Comparison of ENCODE assay signal across 12 cellular contexts in the genomic region with DNA sequence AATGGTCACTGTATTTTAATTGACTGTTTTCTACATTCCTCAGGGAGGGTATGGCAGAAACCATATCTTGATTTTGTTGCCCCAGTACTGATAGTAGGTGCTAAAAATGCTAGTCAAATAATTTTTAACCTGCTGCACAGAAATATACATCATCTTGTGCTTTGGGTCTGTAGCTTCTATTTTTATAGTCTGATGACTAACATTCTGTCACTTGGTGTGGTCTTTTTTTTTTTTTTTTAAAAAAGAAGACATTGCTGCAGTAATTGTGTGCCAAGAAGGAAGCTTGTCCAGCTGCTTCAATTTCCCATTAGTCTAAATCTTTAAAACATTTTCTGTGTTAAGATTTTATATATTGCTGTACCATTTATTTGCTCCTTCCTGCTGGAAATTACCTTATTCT.
DNase-seq lines count a peak whose midpoint lies in the region; ATAC-seq and TF ChIP-seq lines count a peak whose summit lies in the region.
"Had no signal": no experiment of that assay in that cellular context is flagged by ENCODE, and none has a peak within 500 bp of the region (broad histone marks: within the 10 kb centered on the region; RNA-seq: fewer than 3 reads in every experiment).

No MANE protein-coding gene starts in this region.

- H3K36me3 Mint-ChIP-seq in CD4-positive, alpha-beta T cell (ENCODE audit: low read depth) = no peaks in the 10 kb centered on the region
- H3K36me3 Mint-ChIP-seq in activated CD4-positive, alpha-beta memory T cell treated with anti-CD3 and anti-CD28 coated beads, Interleukin-2, amount 10 ng/mL, durations not matched to agents 7 days and 5 days (ENCODE audit: low read depth) = peaks cover 17% of the 10 kb centered on the region
- no peaks in the 10 kb centered on the region for H3K36me3 Mint-ChIP-seq in neural progenitor cell

- H3K27ac Mint-ChIP-seq in CD4-positive, alpha-beta T cell = peak overlapping the region; percentile 96
- peak overlapping the region; percentile 99 for H3K27ac Mint-ChIP-seq in activated CD4-positive, alpha-beta memory T cell treated with anti-CD3 and anti-CD28 coated beads, Interleukin-2, amount 10 ng/mL, durations not matched to agents 7 days and 5 days
- no peak overlapping the region for H3K27ac Mint-ChIP-seq in neural progenitor cell

- POLR2A ChIA-PET in CD4-positive, alpha-beta T cell (lab: Charles Lee) = interaction anchor here (0.6 to 1.9 kb wide), 6 partner anchors 11 to 497 kb away, joined by 3 to 9 read pairs (median 4); no protein-coding TSS in a partner anchor
- POLR2A ChIA-PET in activated CD4-positive, alpha-beta memory T cell treated with anti-CD3 and anti-CD28 coated beads, Interleukin-2, amount 10 ng/mL, durations not matched to agents 7 days and 5 days (lab: Charles Lee) = interaction anchor here (1.3 kb wide), 1 partner anchor 538 kb away, joined by 3 read pairs; the partner anchor contains the start of gene UMAD1

- H2AFZ ChIP-seq in neural progenitor cell (replicated peaks) (no peak overlapping the region), smooth muscle cell (ENCODE audit: low read depth) (no peak overlapping the region)

- TF ChIP-seq CTCF in CD4-positive, alpha-beta T cell (IDR thresholded peaks at IDR 0.05) = no peak
- TF ChIP-seq CTCF in neural progenitor cell (IDR thresholded peaks at IDR 0.05) (no peak), brain microvascular endothelial cell (IDR thresholded peaks at IDR 0.05; ENCODE audit: low read depth, low read length, missing control alignments) (no peak), smooth muscle cell (IDR thresholded peaks at IDR 0.05; ENCODE audit: borderline replicate concordance, insufficient read depth, poor library complexity, severe bottlenecking) (no peak)

- H3K4me2 ChIP-seq in neural progenitor cell (no peak overlapping the region), smooth muscle cell (no peak overlapping the region)

- DNase-seq in CD4-positive, alpha-beta T cell = no peak
- DNase-seq in activated CD4-positive, alpha-beta memory T cell treated with anti-CD3 and anti-CD28 coated beads, Interleukin-2, amount 10 ng/mL, durations not matched to agents 7 days and 5 days = no peak
- peak; percentile 39 for DNase-seq in middle frontal gyrus (ENCODE audit: extremely low spot score, low spot score)
- no peak for DNase-seq in neural progenitor cell (ENCODE audit: low spot score)
- DNase-seq in brain microvascular endothelial cell = no peak
- no peak for DNase-seq in smooth muscle cell (lab: John Stamatoyannopoulos, UW; ENCODE audit: unreplicated experiment)
- DNase-seq: activated CD4-positive, alpha-beta T cell treated with anti-CD3 and anti-CD28 coated beads for 4 hours; effector CD4-positive, alpha-beta T cell; NCI-H187 treated with DMSO at 0.1 percent for 48 hours had no signal

- intact Hi-C loops in CD4-positive, alpha-beta T cell (cut with DNase I, micrococcal nuclease) = no loop called here

- H3K9me3 ChIP-seq in CD4-positive, alpha-beta T cell (ENCODE audit: control insufficient read depth, low read length) = no peaks in the 10 kb centered on the region
- H3K9me3 ChIP-seq in neural progenitor cell (ENCODE audit: low read depth) (no peaks in the 10 kb centered on the region), smooth muscle cell (replicated peaks; ENCODE audit: low read depth) (no peaks in the 10 kb centered on the region)
- H3K9me3 ChIP-seq: gastroesophageal sphincter, right atrium auricular region had no signal

- H3F3A ChIP-seq in neural progenitor cell (ENCODE audit: low read depth) (no peaks in the 10 kb centered on the region), smooth muscle cell (ENCODE audit: low read depth) (no peaks in the 10 kb centered on the region)

- ATAC-seq in CD4-positive, alpha-beta T cell (ENCODE audit: poor library complexity) = no peak
- ATAC-seq in GM18511 (IDR thresholded peaks at IDR 0.05; ENCODE audit: unreplicated experiment) = peak; percentile 15
- ATAC-seq: gastroesophageal sphincter had no signal

- H3K27me3 ChIP-seq in CD4-positive, alpha-beta T cell (ENCODE audit: control insufficient read depth, insufficient read depth, low read length) = no peaks in the 10 kb centered on the region
- H3K27me3 ChIP-seq in neural progenitor cell (no peaks in the 10 kb centered on the region), brain microvascular endothelial cell (replicated peaks) (no peaks in the 10 kb centered on the region), smooth muscle cell (ENCODE audit: low read depth) (no peaks in the 10 kb centered on the region)
- H3K27me3 ChIP-seq: gastroesophageal sphincter, right atrium auricular region had no signal

- H3K79me2 ChIP-seq in neural progenitor cell (ENCODE audit: low read depth) (no peaks in the 10 kb centered on the region), smooth muscle cell (ENCODE audit: low read depth) (no peaks in the 10 kb centered on the region)

- no peak overlapping the region for H3K4me3 ChIP-seq in neural progenitor cell
- H3K4me3 ChIP-seq in brain microvascular endothelial cell (ENCODE audit: low read depth, low read length) = no peak overlapping the region
- no peak overlapping the region for H3K4me3 ChIP-seq in smooth muscle cell
- H3K4me3 ChIP-seq: gastroesophageal sphincter, right atrium auricular region had no signal

- H4K20me1 ChIP-seq in neural progenitor cell (ENCODE audit: low read depth) (no peaks in the 10 kb centered on the region), smooth muscle cell (ENCODE audit: low read depth) (no peaks in the 10 kb centered on the region)

- H3K36me3 ChIP-seq in neural progenitor cell (no peaks in the 10 kb centered on the region), brain microvascular endothelial cell (replicated peaks) (no peaks in the 10 kb centered on the region), smooth muscle cell (ENCODE audit: low read depth) (no peaks in the 10 kb centered on the region)
- H3K36me3 ChIP-seq: gastroesophageal sphincter, right atrium auricular region had no signal

- peak overlapping the region; percentile 71 for H3K4me3 Mint-ChIP-seq in CD4-positive, alpha-beta T cell
- H3K4me3 Mint-ChIP-seq in activated CD4-positive, alpha-beta memory T cell treated with anti-CD3 and anti-CD28 coated beads, Interleukin-2, amount 10 ng/mL, durations not matched to agents 7 days and 5 days = no peak overlapping the region
- H3K4me3 Mint-ChIP-seq in neural progenitor cell = no peak overlapping the region

- peaks cover 22% of the 10 kb centered on the region for H3K4me1 ChIP-seq in neural progenitor cell
- H3K4me1 ChIP-seq in smooth muscle cell (ENCODE audit: low read depth) = peaks cover 6% of the 10 kb centered on the region
- H3K4me1 ChIP-seq: gastroesophageal sphincter had no signal

- H3K9ac ChIP-seq in neural progenitor cell (no peak overlapping the region), smooth muscle cell (ENCODE audit: low read depth) (no peak overlapping the region)

- in situ Hi-C loops in brain microvascular endothelial cell (cut with HindIII; ENCODE audit: low pct_ligation_motif_present, low sequenced_read_pairs) = no loop called here

- H3K27me3 Mint-ChIP-seq in CD4-positive, alpha-beta T cell = no peaks in the 10 kb centered on the region
- no peaks in the 10 kb centered on the region for H3K27me3 Mint-ChIP-seq in activated CD4-positive, alpha-beta memory T cell treated with anti-CD3 and anti-CD28 coated beads, Interleukin-2, amount 10 ng/mL, durations not matched to agents 7 days and 5 days
- H3K27me3 Mint-ChIP-seq in neural progenitor cell (ENCODE audit: insufficient read depth, low read depth) = no peaks in the 10 kb centered on the region

- peaks cover 66% of the 10 kb centered on the region for H3K4me1 Mint-ChIP-seq in CD4-positive, alpha-beta T cell (ENCODE audit: low read depth)
- H3K4me1 Mint-ChIP-seq in activated CD4-positive, alpha-beta memory T cell treated with anti-CD3 and anti-CD28 coated beads, Interleukin-2, amount 10 ng/mL, durations not matched to agents 7 days and 5 days = peaks cover 51% of the 10 kb centered on the region
- no peaks in the 10 kb centered on the region for H3K4me1 Mint-ChIP-seq in neural progenitor cell

- H3K27ac ChIP-seq in CD4-positive, alpha-beta T cell (ENCODE audit: low read depth, low read length) = peak overlapping the region; percentile 88
- H3K27ac ChIP-seq in neural progenitor cell (no peak overlapping the region), brain microvascular endothelial cell (no peak overlapping the region), smooth muscle cell (ENCODE audit: low read depth) (no peak overlapping the region)
- H3K27ac ChIP-seq: gastroesophageal sphincter, right atrium auricular region had no signal

- CTCF ChIA-PET in CD4-positive, alpha-beta T cell (lab: Charles Lee) = interaction anchor here (1.9 kb wide), 1 partner anchor 12 kb away, joined by 10 read pairs; no protein-coding TSS in a partner anchor
- CTCF ChIA-PET in activated CD4-positive, alpha-beta memory T cell treated with anti-CD3 and anti-CD28 coated beads, Interleukin-2, amount 10 ng/mL, durations not matched to agents 7 days and 5 days (lab: Charles Lee) = interaction anchor here (0.6 kb wide), 1 partner anchor 28 kb away, joined by 3 read pairs; no protein-coding TSS in a partner anchor

- H3K9me3 Mint-ChIP-seq in CD4-positive, alpha-beta T cell = no peaks in the 10 kb centered on the region
- peaks cover 2% of the 10 kb centered on the region for H3K9me3 Mint-ChIP-seq in activated CD4-positive, alpha-beta memory T cell treated with anti-CD3 and anti-CD28 coated beads, Interleukin-2, amount 10 ng/mL, durations not matched to agents 7 days and 5 days
- H3K9me3 Mint-ChIP-seq in neural progenitor cell = no peaks in the 10 kb centered on the region
